Comparison of ENCODE assay signal across 10 cellular contexts in the genomic region with DNA sequence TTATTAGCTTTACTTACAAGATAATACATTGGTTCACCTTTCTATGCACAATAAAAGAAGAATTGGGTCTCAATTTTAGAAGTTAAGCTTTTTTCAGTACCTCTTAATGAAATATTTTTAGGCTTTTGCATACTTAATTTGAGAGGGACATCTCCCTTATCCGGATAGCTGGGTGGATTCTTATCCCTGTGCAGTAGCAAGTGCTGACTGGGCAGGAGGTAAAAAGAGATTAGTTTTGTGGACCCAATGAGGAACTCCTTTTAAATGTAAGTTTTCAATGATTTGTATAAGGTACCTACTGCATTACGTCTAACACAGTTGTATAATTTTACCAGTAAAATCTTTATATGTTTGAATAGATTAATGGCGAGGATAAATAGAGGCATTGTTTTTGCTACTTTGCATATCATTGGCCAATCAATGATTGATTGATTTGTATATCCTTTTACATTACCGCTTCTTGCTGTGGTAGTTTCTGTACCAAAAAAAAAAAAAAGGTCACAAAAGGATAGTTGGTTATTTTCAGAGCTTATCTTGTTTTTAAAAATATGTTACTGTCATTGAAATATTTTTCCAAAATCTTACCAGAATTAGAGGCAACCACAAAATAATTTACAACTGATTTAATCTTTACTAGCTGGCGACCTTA. TPM values are rescaled to one million over a fixed set of nuclear protein-coding genes. Genes with fewer than 3 reads are reported as not detected.
A peak's percentile ranks its signal among the peaks of the same experiment; 100 is the strongest.
DNase-seq lines count a peak whose midpoint lies in the region; ATAC-seq and TF ChIP-seq lines count a peak whose summit lies in the region.
"Had no signal": no experiment of that assay in that cellular context is flagged by ENCODE, and none has a peak within 500 bp of the region (broad histone marks: within the 10 kb centered on the region; RNA-seq: fewer than 3 reads in every experiment).

No MANE protein-coding gene starts in this region.

- H3K9me3 ChIP-seq in neural cell (ENCODE audit: low read length) = no peaks in the 10 kb centered on the region
- H3K9me3 ChIP-seq in effector memory CD4-positive, alpha-beta T cell (ENCODE audit: control insufficient read depth, low read length) = no peaks in the 10 kb centered on the region
- H3K9me3 ChIP-seq: adrenal gland had no signal

- H2AFZ ChIP-seq in neural cell (ENCODE audit: low read depth, low read length) = no peak overlapping the region

- H3K27me3 ChIP-seq in dorsolateral prefrontal cortex (no peaks in the 10 kb centered on the region), neural cell (ENCODE audit: insufficient read depth, low read depth, low read length) (no peaks in the 10 kb centered on the region)
- H3K27me3 ChIP-seq in effector memory CD4-positive, alpha-beta T cell (replicated peaks; ENCODE audit: control insufficient read depth, insufficient read depth, low read length, poor library complexity, severe bottlenecking) = no peaks in the 10 kb centered on the region
- H3K27me3 ChIP-seq: adrenal gland had no signal

- no peak for TF ChIP-seq RAD21 in neural cell (conservative IDR thresholded peaks at IDR 0.05)

- peaks cover 36% of the 10 kb centered on the region for H3K4me1 ChIP-seq in effector memory CD4-positive, alpha-beta T cell (ENCODE audit: control insufficient read depth, insufficient read depth, low read length, poor library complexity, severe bottlenecking)

- peak overlapping the region; percentile 95; the same call in 1 of the 2 replicates for H3K4me3 ChIP-seq in GM12864 (ENCODE audit: low read depth, low read length)
- H3K4me3 ChIP-seq in NB4 (ENCODE audit: low read depth, low read length) = peak overlapping the region; percentile 97
- H3K4me3 ChIP-seq in dorsolateral prefrontal cortex = peak overlapping the region in 58 of 59 donors; percentile 4 to 95 (median 84)
- H3K4me3 ChIP-seq in neural cell (ENCODE audit: low read length) = peak overlapping the region; percentile 92
- no peak overlapping the region for H3K4me3 ChIP-seq in effector memory CD4-positive, alpha-beta T cell (ENCODE audit: insufficient read depth, low read depth, low read length, poor library complexity, severe bottlenecking)

- DNase-seq in GM12864 (ENCODE audit: low read depth) (no peak), NB4 (ENCODE audit: low read depth) (peak; percentile 29), dorsolateral prefrontal cortex (no peak), hippocampal formation (lab: John Stamatoyannopoulos, UW) (no peak)
- no peak for DNase-seq in activated effector memory CD4-positive, alpha-beta T cell treated with Interleukin-2 at 50 U/mL for 16 hours
- no peak for DNase-seq in effector memory CD4-positive, alpha-beta T cell
- DNase-seq: adrenal gland, NCI-H446 treated with DMSO at 0.1 percent for 48 hours had no signal

- H3K4me2 ChIP-seq in neural cell (ENCODE audit: low read length) = peak overlapping the region; percentile 79

- TF ChIP-seq EP300 in neural cell (conservative IDR thresholded peaks at IDR 0.05; ENCODE audit: poor library complexity, severe bottlenecking) = no peak

- H3F3A ChIP-seq in neural cell (ENCODE audit: insufficient read depth, low read length, poor library complexity, severe bottlenecking) = peaks cover 7% of the 10 kb centered on the region

- TF ChIP-seq POLR2A in NB4 (IDR thresholded peaks at IDR 0.05; ENCODE audit: extremely low read depth, insufficient read length) (no peak), GM18505 (IDR thresholded peaks at IDR 0.05; ENCODE audit: borderline replicate concordance, extremely low read depth, insufficient read depth, insufficient read length) (no peak)

- peaks cover 66% of the 10 kb centered on the region for H3K79me2 ChIP-seq in neural cell (replicated peaks; ENCODE audit: insufficient read depth, low read length)

- intact Hi-C loops in dorsolateral prefrontal cortex (cut with DNase I) = loop anchor here in 1 of 2 donors (10.0 kb wide), 1 partner anchor 497 kb away; the partner anchor contains the start of gene SLC35E3

- H3K27ac ChIP-seq in dorsolateral prefrontal cortex (peak overlapping the region in 2 of 59 donors; percentile 19 to 53), neural cell (ENCODE audit: low read length) (peak overlapping the region; percentile 99)
- H3K27ac ChIP-seq in effector memory CD4-positive, alpha-beta T cell (ENCODE audit: insufficient read depth, low read length, poor library complexity, severe bottlenecking) = no peak overlapping the region

- no peak for ATAC-seq in GM18505 (IDR thresholded peaks at IDR 0.05; ENCODE audit: unreplicated experiment)

- H3K9ac ChIP-seq in neural cell (ENCODE audit: low read length) = peak overlapping the region; percentile 97

- TF ChIP-seq CTCF in GM12864 (IDR thresholded peaks at IDR 0.05; ENCODE audit: low read depth, low read length, missing control alignments) = no peak
- no peak for TF ChIP-seq CTCF in NB4 (IDR thresholded peaks at IDR 0.05; ENCODE audit: low read depth, low read length)
- no peak for TF ChIP-seq CTCF in dorsolateral prefrontal cortex (IDR thresholded peaks at IDR 0.05 in 54 of 56, conservative IDR thresholded peaks at IDR 0.05 in 2 of 56; ENCODE audit: low read depth in 1 of 56, partially characterized antibody in 56 of 56)
- no peak for TF ChIP-seq CTCF in neural cell (IDR thresholded peaks at IDR 0.05; ENCODE audit: poor library complexity, severe bottlenecking)

- H3K9me2 ChIP-seq in neural cell (ENCODE audit: insufficient read depth, low read length) = no peaks in the 10 kb centered on the region

- peaks cover 32% of the 10 kb centered on the region for H4K20me1 ChIP-seq in neural cell (ENCODE audit: insufficient read depth)

- H3K36me3 ChIP-seq in neural cell (ENCODE audit: insufficient read depth, low read length) = no peaks in the 10 kb centered on the region
- no peaks in the 10 kb centered on the region for H3K36me3 ChIP-seq in effector memory CD4-positive, alpha-beta T cell (ENCODE audit: control insufficient read depth, insufficient read depth, low read length)
- H3K36me3 ChIP-seq: adrenal gland had no signal

TF ChIP-seq in neural cell, 6 proteins besides CTCF, POLR2A, EP300 and RAD21:
- TF ChIP-seq MXI1 (conservative IDR thresholded peaks at IDR 0.05; ENCODE audit: poor library complexity, severe bottlenecking) (no peak), TAF1 (IDR thresholded peaks at IDR 0.05; ENCODE audit: low read depth) (no peak), EZH2 (IDR thresholded peaks at IDR 0.05; ENCODE audit: borderline replicate concordance, insufficient read depth, low read length, poor library complexity, severe bottlenecking) (no peak), POLR2AphosphoS5 (IDR thresholded peaks at IDR 0.05) (no peak), SMC3 (conservative IDR thresholded peaks at IDR 0.05; ENCODE audit: poor library complexity) (no peak)
- TF ChIP-seq, protein P1, sequence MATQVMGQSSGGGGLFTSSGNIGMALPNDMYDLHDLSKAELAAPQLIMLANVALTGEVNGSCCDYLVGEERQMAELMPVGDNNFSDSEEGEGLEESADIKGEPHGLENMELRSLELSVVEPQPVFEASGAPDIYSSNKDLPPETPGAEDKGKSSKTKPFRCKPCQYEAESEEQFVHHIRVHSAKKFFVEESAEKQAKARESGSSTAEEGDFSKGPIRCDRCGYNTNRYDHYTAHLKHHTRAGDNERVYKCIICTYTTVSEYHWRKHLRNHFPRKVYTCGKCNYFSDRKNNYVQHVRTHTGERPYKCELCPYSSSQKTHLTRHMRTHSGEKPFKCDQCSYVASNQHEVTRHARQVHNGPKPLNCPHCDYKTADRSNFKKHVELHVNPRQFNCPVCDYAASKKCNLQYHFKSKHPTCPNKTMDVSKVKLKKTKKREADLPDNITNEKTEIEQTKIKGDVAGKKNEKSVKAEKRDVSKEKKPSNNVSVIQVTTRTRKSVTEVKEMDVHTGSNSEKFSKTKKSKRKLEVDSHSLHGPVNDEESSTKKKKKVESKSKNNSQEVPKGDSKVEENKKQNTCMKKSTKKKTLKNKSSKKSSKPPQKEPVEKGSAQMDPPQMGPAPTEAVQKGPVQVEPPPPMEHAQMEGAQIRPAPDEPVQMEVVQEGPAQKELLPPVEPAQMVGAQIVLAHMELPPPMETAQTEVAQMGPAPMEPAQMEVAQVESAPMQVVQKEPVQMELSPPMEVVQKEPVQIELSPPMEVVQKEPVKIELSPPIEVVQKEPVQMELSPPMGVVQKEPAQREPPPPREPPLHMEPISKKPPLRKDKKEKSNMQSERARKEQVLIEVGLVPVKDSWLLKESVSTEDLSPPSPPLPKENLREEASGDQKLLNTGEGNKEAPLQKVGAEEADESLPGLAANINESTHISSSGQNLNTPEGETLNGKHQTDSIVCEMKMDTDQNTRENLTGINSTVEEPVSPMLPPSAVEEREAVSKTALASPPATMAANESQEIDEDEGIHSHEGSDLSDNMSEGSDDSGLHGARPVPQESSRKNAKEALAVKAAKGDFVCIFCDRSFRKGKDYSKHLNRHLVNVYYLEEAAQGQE (IDR thresholded peaks at IDR 0.05; ENCODE audit: borderline replicate concordance) = no peak

RNA-seq across cellular contexts. Expression of gene CPSF6, which starts 2.2 kb away (rescaled TPM):
- total RNA-seq in dorsolateral prefrontal cortex = 100 to 1,000 TPM in 36 of 120 experiments, 10 to 100 TPM in 84; 76.6 to 122 (median 94.4) TPM
- polyA plus RNA-seq in neural cell = 162 and 180 TPM in 2 replicates
- 184 and 216 TPM in 2 replicates for polyA minus RNA-seq in neural cell
